In genomic region chr1:207825296-207825695, GRCh38 we compare ENCODE assay signal across 10 cellular contexts.
DNase-seq lines count a peak whose midpoint lies in the region; ATAC-seq and TF ChIP-seq lines count a peak whose summit lies in the region.
"Had no signal": no experiment of that assay in that cellular context is flagged by ENCODE, and none has a peak within 500 bp of the region (broad histone marks: within the 10 kb centered on the region; RNA-seq: fewer than 3 reads in every experiment).

No MANE protein-coding gene starts in this region.

- POLR2A ChIA-PET in activated naive CD8-positive, alpha-beta T cell treated with anti-CD3 and anti-CD28 coated beads, Interleukin-2, amount 10 ng/mL, durations not matched to agents 7 days and 5 days (lab: Charles Lee) = interaction anchor here (0.9 to 12.7 kb wide), 7 partner anchors 11 to 59 kb away, joined by 3 to 153 read pairs (median 5); no protein-coding TSS in a partner anchor

- peaks cover 0 to 4% of the 10 kb centered on the region in 2 donors for H3K36me3 ChIP-seq in left lung

- H3K27ac Mint-ChIP-seq in T-helper 1 cell treated with Interleukin-12 subunit alpha and Interleukin-12 subunit beta and Interleukin-4 antibody, amounts not matched to agents 30 μg/mL and 1 μg/mL, for 36 hours = peak overlapping the region; percentile 99
- H3K27ac Mint-ChIP-seq in activated naive CD8-positive, alpha-beta T cell treated with anti-CD3 and anti-CD28 coated beads, Interleukin-2, amount 10 ng/mL, durations not matched to agents 7 days and 5 days = peak overlapping the region; percentile 99

- peak overlapping the region in 1 of 2 donors; percentile 22 for H3K4me3 ChIP-seq in left lung
- H3K4me3 ChIP-seq: SK-N-MC had no signal

- TF ChIP-seq CTCF in left lung (IDR thresholded peaks at IDR 0.05) = no peak

- H3K36me3 Mint-ChIP-seq in T-helper 1 cell treated with Interleukin-12 subunit alpha and Interleukin-12 subunit beta and Interleukin-4 antibody, amounts not matched to agents 30 μg/mL and 1 μg/mL, for 36 hours (ENCODE audit: low read depth) = peaks cover 19% of the 10 kb centered on the region
- H3K36me3 Mint-ChIP-seq in activated naive CD8-positive, alpha-beta T cell treated with anti-CD3 and anti-CD28 coated beads, Interleukin-2, amount 10 ng/mL, durations not matched to agents 7 days and 5 days = peaks cover 3% of the 10 kb centered on the region

- H3K4me1 Mint-ChIP-seq in T-helper 1 cell treated with Interleukin-12 subunit alpha and Interleukin-12 subunit beta and Interleukin-4 antibody, amounts not matched to agents 30 μg/mL and 1 μg/mL, for 36 hours (ENCODE audit: low read depth) = peaks cover 80% of the 10 kb centered on the region
- peaks cover 61% of the 10 kb centered on the region for H3K4me1 Mint-ChIP-seq in activated naive CD8-positive, alpha-beta T cell treated with anti-CD3 and anti-CD28 coated beads, Interleukin-2, amount 10 ng/mL, durations not matched to agents 7 days and 5 days

- peak overlapping the region; percentile 88 for H3K4me3 Mint-ChIP-seq in T-helper 1 cell treated with Interleukin-12 subunit alpha and Interleukin-12 subunit beta and Interleukin-4 antibody, amounts not matched to agents 30 μg/mL and 1 μg/mL, for 36 hours
- H3K4me3 Mint-ChIP-seq in activated naive CD8-positive, alpha-beta T cell treated with anti-CD3 and anti-CD28 coated beads, Interleukin-2, amount 10 ng/mL, durations not matched to agents 7 days and 5 days = peak overlapping the region; percentile 89

- H3K27me3 ChIP-seq in left lung = no peaks in the 10 kb centered on the region

- H3K27ac ChIP-seq in left lung (peak overlapping the region; percentile 95 to 98), substantia nigra (ENCODE audit: low read depth, low read length, poor library complexity, severe bottlenecking) (peak overlapping the region; percentile 69)
- H3K27ac ChIP-seq: SK-N-MC had no signal

- intact Hi-C loops in left lung (cut with DNase I) = no loop called here

- peaks cover 4% of the 10 kb centered on the region for H3K27me3 Mint-ChIP-seq in T-helper 1 cell treated with Interleukin-12 subunit alpha and Interleukin-12 subunit beta and Interleukin-4 antibody, amounts not matched to agents 30 μg/mL and 1 μg/mL, for 36 hours (ENCODE audit: low read depth)
- no peaks in the 10 kb centered on the region for H3K27me3 Mint-ChIP-seq in activated naive CD8-positive, alpha-beta T cell treated with anti-CD3 and anti-CD28 coated beads, Interleukin-2, amount 10 ng/mL, durations not matched to agents 7 days and 5 days

- H3K9me3 Mint-ChIP-seq in T-helper 1 cell treated with Interleukin-12 subunit alpha and Interleukin-12 subunit beta and Interleukin-4 antibody, amounts not matched to agents 30 μg/mL and 1 μg/mL, for 36 hours = no peaks in the 10 kb centered on the region
- H3K9me3 Mint-ChIP-seq in activated naive CD8-positive, alpha-beta T cell treated with anti-CD3 and anti-CD28 coated beads, Interleukin-2, amount 10 ng/mL, durations not matched to agents 7 days and 5 days = no peaks in the 10 kb centered on the region

- no peaks in the 10 kb centered on the region for H3K9me3 ChIP-seq in left lung

- peaks cover 51 to 92% of the 10 kb centered on the region in 2 donors for H3K4me1 ChIP-seq in left lung

- DNase-seq in T-helper 1 cell (no peak), left lung (no peak), substantia nigra (lab: John Stamatoyannopoulos, UW) (no peak), cerebellar nuclear complex (lab: John Stamatoyannopoulos, UW) (no peak)
- no peak for DNase-seq in activated naive CD8-positive, alpha-beta T cell treated with anti-CD3 and anti-CD28 coated beads, Interleukin-2, amount 10 ng/mL, durations not matched to agents 7 days and 5 days
- DNase-seq: 8988T had no signal

- no peak for ATAC-seq in activated naive CD8-positive, alpha-beta T cell treated with anti-CD3 and anti-CD28 coated beads, Interleukin-2, amount 10 ng/mL, durations not matched to agents 7 days and 5 days (ENCODE audit: low read depth)
- no peak for ATAC-seq in left lung
- ATAC-seq in GM18519 (IDR thresholded peaks at IDR 0.05; ENCODE audit: low FRiP score, unreplicated experiment) = no peak
- no peak for ATAC-seq in GM18861 (IDR thresholded peaks at IDR 0.05; ENCODE audit: unreplicated experiment)
